8 cellular contexts compared by ENCODE assay signal in the genomic region with DNA sequence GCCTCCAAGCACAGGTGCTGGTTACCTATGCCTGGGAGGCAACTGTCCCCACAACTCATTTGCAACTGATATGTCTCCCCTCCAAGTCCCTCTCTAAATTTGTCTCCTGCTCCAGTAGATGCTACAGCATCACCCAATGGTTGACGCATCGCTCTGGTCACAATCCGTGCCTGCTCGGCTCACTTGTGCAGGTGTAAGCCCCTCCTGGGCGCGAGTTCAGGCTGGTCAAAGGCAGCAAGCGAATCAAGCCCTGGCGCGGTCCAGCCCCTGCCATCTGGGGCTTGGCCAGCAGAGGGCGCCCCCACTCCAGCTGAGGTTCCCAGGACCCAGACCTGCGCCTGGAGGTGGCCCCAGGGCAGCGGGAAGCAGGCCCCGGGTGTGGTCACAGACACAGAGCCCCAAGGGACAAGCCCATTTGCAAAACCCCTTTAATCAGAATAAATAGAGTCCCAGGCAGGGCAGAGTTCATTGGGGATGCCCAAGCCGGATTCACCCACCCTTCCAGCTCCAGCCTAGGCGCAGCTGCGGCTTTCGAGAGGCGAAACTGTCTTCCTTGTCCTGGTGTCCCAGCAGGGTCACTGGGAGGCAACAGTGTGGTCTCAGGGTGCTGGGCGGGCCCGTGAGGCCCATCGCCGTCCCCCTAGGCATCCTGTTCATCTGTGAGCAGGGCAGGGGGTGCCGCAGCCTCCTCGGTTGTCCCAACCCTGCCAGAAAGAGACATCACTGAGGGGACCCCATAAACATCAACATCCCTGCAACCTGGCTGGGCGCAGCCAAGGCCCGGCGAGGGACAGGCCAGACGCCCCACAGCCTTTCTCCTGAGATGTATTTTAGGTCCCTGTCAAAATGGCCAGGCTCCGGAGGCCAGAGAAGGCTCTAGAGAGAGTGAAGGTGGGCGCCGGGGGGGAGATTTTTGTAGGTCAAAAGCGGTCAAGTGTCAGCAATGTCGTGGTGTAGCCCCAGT. TPM values are rescaled to one million over a fixed set of nuclear protein-coding genes. Genes with fewer than 3 reads are reported as not detected.
DNase-seq lines count a peak whose midpoint lies in the region; ATAC-seq lines count a peak whose summit lies in the region.

No MANE protein-coding gene starts in this region.

- DNase-seq in COLO829 (ENCODE audit: low spot score) (peak; percentile 44), GOT3 (lab: John Stamatoyannopoulos, UW) (peak; percentile 23), NCI-H526 treated with DMSO at 0.1 percent for 48 hours (lab: John Stamatoyannopoulos, UW) (peak; percentile 61), midbrain (lab: John Stamatoyannopoulos, UW) (peak; percentile 81)
- peak; percentile 84 for DNase-seq in activated CD8-positive, alpha-beta T cell treated with anti-CD3 and anti-CD28 coated beads, Interleukin-2, amount 10 ng/mL, durations not matched to agents 7 days and 5 days
- peak; percentile 60 to 73 (median 68) for DNase-seq in effector memory CD4-positive, alpha-beta T cell
- peak; percentile 63 for DNase-seq in stimulated activated naive CD4-positive, alpha-beta T cell treated with Interleukin-2 at 50 U/mL for 16 hours (lab: John Stamatoyannopoulos, UW)

- H3K36me3 ChIP-seq in effector memory CD4-positive, alpha-beta T cell (ENCODE audit: control insufficient read depth, insufficient read depth, low read length), result peaks cover 79% of the 10 kb centered on the region

- H3K4me1 Mint-ChIP-seq in activated CD8-positive, alpha-beta T cell treated with anti-CD3 and anti-CD28 coated beads, Interleukin-2, amount 10 ng/mL, durations not matched to agents 7 days and 5 days (ENCODE audit: low read depth), result peaks cover 36% of the 10 kb centered on the region

- H3K27me3 ChIP-seq in effector memory CD4-positive, alpha-beta T cell (replicated peaks; ENCODE audit: control insufficient read depth, insufficient read depth, low read length, poor library complexity, severe bottlenecking), result no peaks in the 10 kb centered on the region

- H3K36me3 Mint-ChIP-seq in activated CD8-positive, alpha-beta T cell treated with anti-CD3 and anti-CD28 coated beads, Interleukin-2, amount 10 ng/mL, durations not matched to agents 7 days and 5 days (ENCODE audit: low read depth), result peaks cover 67% of the 10 kb centered on the region

- no peak overlapping the region for H3K4me3 ChIP-seq in effector memory CD4-positive, alpha-beta T cell (ENCODE audit: insufficient read depth, low read depth, low read length, poor library complexity, severe bottlenecking)

- POLR2A ChIA-PET in activated CD8-positive, alpha-beta T cell treated with anti-CD3 and anti-CD28 coated beads, Interleukin-2, amount 10 ng/mL, durations not matched to agents 7 days and 5 days (lab: Charles Lee), result interaction anchor here (0.5 to 4.6 kb wide), 6 partner anchors 8 to 22 kb away, joined by 3 to 36 read pairs (median 7); a partner anchor contains a TSS

- no peaks in the 10 kb centered on the region for H3K9me3 ChIP-seq in effector memory CD4-positive, alpha-beta T cell (ENCODE audit: control insufficient read depth, low read length)

- peak; percentile 80 for ATAC-seq in activated CD8-positive, alpha-beta T cell treated with anti-CD3 and anti-CD28 coated beads, Interleukin-2, amount 10 ng/mL, durations not matched to agents 7 days and 5 days
- no peak for ATAC-seq in GM21526 (IDR thresholded peaks at IDR 0.05; ENCODE audit: low FRiP score, unreplicated experiment)

- CTCF ChIA-PET in activated CD8-positive, alpha-beta T cell treated with anti-CD3 and anti-CD28 coated beads, Interleukin-2, amount 10 ng/mL, durations not matched to agents 7 days and 5 days (lab: Charles Lee), result interaction anchor here (0.9 to 6.3 kb wide), 12 partner anchors 12 to 139 kb away, joined by 3 to 63 read pairs (median 6); a partner anchor contains a TSS

- peak overlapping the region; percentile 81 for H3K27ac Mint-ChIP-seq in activated CD8-positive, alpha-beta T cell treated with anti-CD3 and anti-CD28 coated beads, Interleukin-2, amount 10 ng/mL, durations not matched to agents 7 days and 5 days

- H3K9me3 Mint-ChIP-seq in activated CD8-positive, alpha-beta T cell treated with anti-CD3 and anti-CD28 coated beads, Interleukin-2, amount 10 ng/mL, durations not matched to agents 7 days and 5 days (ENCODE audit: insufficient read depth), result no peaks in the 10 kb centered on the region

- peak overlapping the region; percentile 29 for H3K27ac ChIP-seq in effector memory CD4-positive, alpha-beta T cell (ENCODE audit: insufficient read depth, low read length, poor library complexity, severe bottlenecking)

- peaks cover 30% of the 10 kb centered on the region for H3K4me1 ChIP-seq in effector memory CD4-positive, alpha-beta T cell (ENCODE audit: control insufficient read depth, insufficient read depth, low read length, poor library complexity, severe bottlenecking)

- H3K27me3 Mint-ChIP-seq in activated CD8-positive, alpha-beta T cell treated with anti-CD3 and anti-CD28 coated beads, Interleukin-2, amount 10 ng/mL, durations not matched to agents 7 days and 5 days (ENCODE audit: low read depth), result no peaks in the 10 kb centered on the region

- no peak overlapping the region for H3K4me3 Mint-ChIP-seq in activated CD8-positive, alpha-beta T cell treated with anti-CD3 and anti-CD28 coated beads, Interleukin-2, amount 10 ng/mL, durations not matched to agents 7 days and 5 days

RNA-seq across cellular contexts. Expression of a gene that starts 15.8 kb away (rescaled TPM):
- 100 to 1,000 TPM; 407 to 476 TPM for total RNA-seq in activated CD8-positive, alpha-beta T cell treated with anti-CD3 and anti-CD28 coated beads, Interleukin-2, amount 10 ng/mL, durations not matched to agents 7 days and 5 days

RNA-seq across cellular contexts. Expression of a gene that starts 17.8 kb away (rescaled TPM):
- 100 to 1,000 TPM; 258 to 278 TPM for total RNA-seq in activated CD8-positive, alpha-beta T cell treated with anti-CD3 and anti-CD28 coated beads, Interleukin-2, amount 10 ng/mL, durations not matched to agents 7 days and 5 days

RNA-seq across cellular contexts. Expression of a gene that starts 33.4 kb away (rescaled TPM):
- total RNA-seq in activated CD8-positive, alpha-beta T cell treated with anti-CD3 and anti-CD28 coated beads, Interleukin-2, amount 10 ng/mL, durations not matched to agents 7 days and 5 days, result not detected

RNA-seq across cellular contexts. Expression of a gene that starts 55.6 kb away (rescaled TPM):
- 10 to 100 TPM; 41.1 to 44.3 TPM for total RNA-seq in activated CD8-positive, alpha-beta T cell treated with anti-CD3 and anti-CD28 coated beads, Interleukin-2, amount 10 ng/mL, durations not matched to agents 7 days and 5 days

Comparison
In these comparisons a context has a peak if more than half of its experiments do, and no peak if none do; other contexts are left out.
1. DNase-seq: peak in every context shown above with its lines; median percentile 84 in activated CD8-positive, alpha-beta T cell treated with anti-CD3 and anti-CD28 coated beads, Interleukin-2, amount 10 ng/mL, durations not matched to agents 7 days and 5 days; 81 in midbrain; 68 in effector memory CD4-positive, alpha-beta T cell; 63 in stimulated activated naive CD4-positive, alpha-beta T cell treated with Interleukin-2 at 50 U/mL for 16 hours; 61 in NCI-H526 treated with DMSO at 0.1 percent for 48 hours; 44 in COLO829; 23 in GOT3.